8 cellular contexts compared by ENCODE assay signal in genomic region chr17:83173997-83174858, GRCh38.
DNase-seq lines count a peak whose midpoint lies in the region; ATAC-seq and TF ChIP-seq lines count a peak whose summit lies in the region.

No MANE protein-coding gene starts in this region.

- H3K27ac ChIP-seq in Karpas-422 (ENCODE audit: low read length) (peak overlapping the region; percentile 92), tibial artery (no peak overlapping the region)

- peak; percentile 11 for ATAC-seq in stimulated activated effector memory CD8-positive, alpha-beta T cell treated with anti-CD3 and anti-CD28 coated beads, Interleukin-12 subunit alpha, Interleukin-12 subunit beta, amount 100 ng/mL, for 72 hours
- ATAC-seq in HG03354 (IDR thresholded peaks at IDR 0.05; ENCODE audit: poor library complexity, severe bottlenecking, unreplicated experiment), result no peak
- no peak for ATAC-seq in GM18868 (IDR thresholded peaks at IDR 0.05; ENCODE audit: unreplicated experiment)

- H3K4me1 Mint-ChIP-seq in stimulated activated effector memory CD8-positive, alpha-beta T cell treated with anti-CD3 and anti-CD28 coated beads, Interleukin-12 subunit alpha, Interleukin-12 subunit beta, amount 100 ng/mL, for 72 hours, result peaks cover 11% of the 10 kb centered on the region

- H3K4me3 ChIP-seq in Karpas-422 (ENCODE audit: low read length) (peak overlapping the region; percentile 61), tibial artery (no peak overlapping the region)

- TF ChIP-seq CTCF in tibial artery (IDR thresholded peaks at IDR 0.05), result no peak

- H3K79me2 ChIP-seq in Karpas-422 (ENCODE audit: low read length), result no peaks in the 10 kb centered on the region

- no peak overlapping the region for H3K27ac Mint-ChIP-seq in stimulated activated effector memory CD8-positive, alpha-beta T cell treated with anti-CD3 and anti-CD28 coated beads, Interleukin-12 subunit alpha, Interleukin-12 subunit beta, amount 100 ng/mL, for 72 hours

- H3K9me3 ChIP-seq in Karpas-422 (ENCODE audit: low read length) (no peaks in the 10 kb centered on the region), tibial artery (no peaks in the 10 kb centered on the region)

- H3K4me3 Mint-ChIP-seq in stimulated activated effector memory CD8-positive, alpha-beta T cell treated with anti-CD3 and anti-CD28 coated beads, Interleukin-12 subunit alpha, Interleukin-12 subunit beta, amount 100 ng/mL, for 72 hours, result no peak overlapping the region

- peak overlapping the region; percentile 93 for H3K4me2 ChIP-seq in Karpas-422 (ENCODE audit: low read depth, low read length, poor library complexity, severe bottlenecking)

- H3K36me3 ChIP-seq in Karpas-422 (ENCODE audit: insufficient read depth, low read length), result no peaks in the 10 kb centered on the region
- no peaks in the 10 kb centered on the region for H3K36me3 ChIP-seq in tibial artery

- DNase-seq in NCI-H2107 treated with DMSO at 0.1 percent for 48 hours (lab: John Stamatoyannopoulos, UW; ENCODE audit: unreplicated experiment) (peak; percentile 34), NCI-H2107 (lab: John Stamatoyannopoulos, UW) (no peak), Karpas-422 (peak; percentile 93), fibroblast of peridontal ligament (ENCODE audit: extremely low read depth) (peak; percentile 85), tibial artery (no peak)
- DNase-seq in stimulated activated effector memory CD8-positive, alpha-beta T cell treated with anti-CD3 and anti-CD28 coated beads, Interleukin-12 subunit alpha, Interleukin-12 subunit beta, amount 100 ng/mL, for 72 hours (ENCODE audit: low spot score in 2 of 2), result no peak

- H3K36me3 Mint-ChIP-seq in stimulated activated effector memory CD8-positive, alpha-beta T cell treated with anti-CD3 and anti-CD28 coated beads, Interleukin-12 subunit alpha, Interleukin-12 subunit beta, amount 100 ng/mL, for 72 hours, result no peaks in the 10 kb centered on the region

- no peaks in the 10 kb centered on the region for H3K9me3 Mint-ChIP-seq in stimulated activated effector memory CD8-positive, alpha-beta T cell treated with anti-CD3 and anti-CD28 coated beads, Interleukin-12 subunit alpha, Interleukin-12 subunit beta, amount 100 ng/mL, for 72 hours

- intact Hi-C loops in tibial artery (cut with DNase I; ENCODE audit: low total_unique reads), result no loop called here

- peaks cover 35% of the 10 kb centered on the region for H3K4me1 ChIP-seq in Karpas-422 (ENCODE audit: low read length)
- peaks cover 0 to 11% (median 3%) of the 10 kb centered on the region in 4 donors for H3K4me1 ChIP-seq in tibial artery

- H2AFZ ChIP-seq in Karpas-422 (ENCODE audit: low read length), result peak overlapping the region; percentile 36; the same call in 1 of the 2 replicates

- no peaks in the 10 kb centered on the region for H4K20me1 ChIP-seq in Karpas-422 (ENCODE audit: insufficient read depth, low read depth, low read length)

- no peaks in the 10 kb centered on the region for H3K9me2 ChIP-seq in Karpas-422 (replicated peaks; ENCODE audit: insufficient read depth, low read length)

- H3K27me3 ChIP-seq in Karpas-422 (ENCODE audit: low read length) (no peaks in the 10 kb centered on the region), tibial artery (peaks cover 0 to 2% of the 10 kb centered on the region in 2 donors)

- H3K9ac ChIP-seq in Karpas-422 (ENCODE audit: low read length), result peak overlapping the region; percentile 67

Comparison
In these comparisons a context has a peak if more than half of its experiments do, and no peak if none do; other contexts are left out.
1. DNase-seq: peak in NCI-H2107 treated with DMSO at 0.1 percent for 48 hours (single experiment), Karpas-422 (single experiment) and fibroblast of peridontal ligament (single experiment); none in NCI-H2107 (single experiment), stimulated activated effector memory CD8-positive, alpha-beta T cell treated with anti-CD3 and anti-CD28 coated beads, Interleukin-12 subunit alpha, Interleukin-12 subunit beta, amount 100 ng/mL, for 72 hours (0 of 2) and tibial artery (0 of 2).